17 cellular contexts compared by ENCODE assay signal in genomic region chr10:78505657-78506056, GRCh38.
DNase-seq lines count a peak whose midpoint lies in the region; ATAC-seq and TF ChIP-seq lines count a peak whose summit lies in the region.
"Had no signal": no experiment of that assay in that cellular context is flagged by ENCODE, and none has a peak within 500 bp of the region (broad histone marks: within the 10 kb centered on the region; RNA-seq: fewer than 3 reads in every experiment).

No MANE protein-coding gene starts in this region.

- CTCF ChIA-PET in PC-3 (lab: Charles Lee), result no interaction called here

- H3K4me1 ChIP-seq in PC-3 (ENCODE audit: insufficient read depth, low read length), result peaks cover 16% of the 10 kb centered on the region
- peaks cover 0 to 32% (median 0%) of the 10 kb centered on the region in 4 donors for H3K4me1 ChIP-seq in tibial nerve
- H3K4me1 ChIP-seq: SJCRH30 had no signal

- TF ChIP-seq CTCF in PC-3 (conservative IDR thresholded peaks at IDR 0.05; ENCODE audit: low read depth, low read length) (no peak), fibroblast of mammary gland (conservative IDR thresholded peaks at IDR 0.05; ENCODE audit: control insufficient read depth, insufficient read depth, low read depth, low read length) (no peak), tibial nerve (IDR thresholded peaks at IDR 0.05) (no peak)

- no peaks in the 10 kb centered on the region for H3K27me3 ChIP-seq in PC-3 (ENCODE audit: low read length)
- no peaks in the 10 kb centered on the region for H3K27me3 ChIP-seq in tibial nerve
- H3K27me3 ChIP-seq: SJCRH30 had no signal

- TF ChIP-seq EP300 in tibial nerve (IDR thresholded peaks at IDR 0.05), result no peak

- no TSS peak for BruUV-seq in PC-3 (replicated peaks; lab: Mats Ljungman, UMichigan)

- intact Hi-C loops in PC-3 (cut with micrococcal nuclease), result no loop called here

- DNase-seq in A172 (ENCODE audit: low spot score), result peak; percentile 20
- peak; percentile 32 for DNase-seq in ELR (ENCODE audit: low read depth)
- peak; percentile 80 for DNase-seq in PC-3
- DNase-seq in fibroblast of mammary gland (ENCODE audit: low read depth), result peak; percentile 48
- no peak for DNase-seq in tibial nerve (ENCODE audit: low spot score in 2 of 2)
- no peak for DNase-seq in anterior cingulate cortex (lab: John Stamatoyannopoulos, UW)
- DNase-seq: Calu3; CD4-positive, alpha-beta T cell; DMS79; NCI-H1417 treated with DMSO at 0.1 percent for 48 hours; NCI-H2029 treated with DMSO at 0.1 percent for 48 hours; NCI-H510A treated with DMSO at 0.1 percent for 48 hours; RPMI8226; SJCRH30 had no signal

- H4K20me1 ChIP-seq in PC-3 (ENCODE audit: low read length), result no peaks in the 10 kb centered on the region

- ATAC-seq in PC-3 (peak; percentile 16), HG03442 (IDR thresholded peaks at IDR 0.05; ENCODE audit: unreplicated experiment) (no peak), GM21529 (IDR thresholded peaks at IDR 0.05; ENCODE audit: unreplicated experiment) (no peak)
- ATAC-seq: HepG2 had no signal

- H3K9me2 ChIP-seq in PC-3 (replicated peaks; ENCODE audit: low read length), result no peaks in the 10 kb centered on the region

- no peaks in the 10 kb centered on the region for H3K79me2 ChIP-seq in PC-3 (ENCODE audit: low read length)

- POLR2A ChIA-PET in PC-3 (lab: Charles Lee; ENCODE audit: unreplicated experiment), result no interaction called here

- H3K9me3 ChIP-seq in PC-3 (ENCODE audit: low read length) (0 out of 2 replicates have a peak, but pooled peaks cover 4% of the 10 kb centered on the region), tibial nerve (no peaks in the 10 kb centered on the region)
- H3K9me3 ChIP-seq: SJCRH30 had no signal

- no peak for TF ChIP-seq POLR2A in tibial nerve (IDR thresholded peaks at IDR 0.05)

- no peak overlapping the region for H2AFZ ChIP-seq in PC-3 (ENCODE audit: low read length)

- WGBS in tibial nerve, 2 donors, result 95 to 97% methylated on average over 4 of the region's 4 CpGs

- H3F3A ChIP-seq in PC-3 (ENCODE audit: low read length, unreplicated experiment), result no peaks in the 10 kb centered on the region

- no peak overlapping the region for H3K9ac ChIP-seq in PC-3 (ENCODE audit: low read length)

- no peak overlapping the region for H3K27ac ChIP-seq in PC-3 (ENCODE audit: low read length)
- no peak overlapping the region for H3K27ac ChIP-seq in tibial nerve
- H3K27ac ChIP-seq: SJCRH30 had no signal

- H3K4me3 ChIP-seq in PC-3 (ENCODE audit: low read length) (no peak overlapping the region), fibroblast of mammary gland (ENCODE audit: control insufficient read depth, low read depth, low read length) (no peak overlapping the region), tibial nerve (no peak overlapping the region)
- H3K4me3 ChIP-seq: SJCRH30 had no signal

- no peaks in the 10 kb centered on the region for H3K36me3 ChIP-seq in PC-3 (ENCODE audit: low read depth, low read length)
- no peaks in the 10 kb centered on the region for H3K36me3 ChIP-seq in tibial nerve
- H3K36me3 ChIP-seq: SJCRH30 had no signal

- no peak overlapping the region for H3K4me2 ChIP-seq in PC-3 (ENCODE audit: low read length)

Comparison
In these comparisons a context has a peak if more than half of its experiments do, and no peak if none do; other contexts are left out.
1. DNase-seq: peak in A172 (single experiment), ELR (single experiment), PC-3 (single experiment) and fibroblast of mammary gland (single experiment); none in tibial nerve (0 of 2) and anterior cingulate cortex (0 of 58).